In genomic region chr17:38598536-38598935, GRCh38 we compare ENCODE assay signal across 8 cellular contexts. TPM values are rescaled to one million over a fixed set of nuclear protein-coding genes. Genes with fewer than 3 reads are reported as not detected.
DNase-seq lines count a peak whose midpoint lies in the region; ATAC-seq and TF ChIP-seq lines count a peak whose summit lies in the region.

No MANE protein-coding gene starts in this region.

- H3K27ac ChIP-seq in lung (ENCODE audit: low read depth in 1 of 2, low read length in 1 of 2), result no peak overlapping the region

- H3K9me3 Mint-ChIP-seq in brain, result no peaks in the 10 kb centered on the region
- no peaks in the 10 kb centered on the region for H3K9me3 Mint-ChIP-seq in naive thymus-derived CD8-positive, alpha-beta T cell
- no peaks in the 10 kb centered on the region for H3K9me3 Mint-ChIP-seq in activated T-helper 17 cell treated with anti-CD3 and anti-CD28 coated beads, Interleukin-2, amount 50 U/mL, for 72 hours

- peak overlapping the region; percentile 70 to 98 (median 88) for H3K27ac Mint-ChIP-seq in brain
- H3K27ac Mint-ChIP-seq in naive thymus-derived CD8-positive, alpha-beta T cell, result no peak overlapping the region
- H3K27ac Mint-ChIP-seq in activated T-helper 17 cell treated with anti-CD3 and anti-CD28 coated beads, Interleukin-2, amount 50 U/mL, for 72 hours, result no peak overlapping the region

- POLR2A ChIA-PET in naive thymus-derived CD8-positive, alpha-beta T cell (lab: Charles Lee), result no interaction called here

- H3K27me3 Mint-ChIP-seq in brain, result peaks cover 10% of the 10 kb centered on the region
- peaks cover 28 to 98% (median 70%) of the 10 kb centered on the region in 5 donors for H3K27me3 Mint-ChIP-seq in naive thymus-derived CD8-positive, alpha-beta T cell
- H3K27me3 Mint-ChIP-seq in activated T-helper 17 cell treated with anti-CD3 and anti-CD28 coated beads, Interleukin-2, amount 50 U/mL, for 72 hours, result peaks cover 70% of the 10 kb centered on the region

- H3K27me3 ChIP-seq in lung (ENCODE audit: control insufficient read depth, insufficient read depth), result no peaks in the 10 kb centered on the region

- no peak overlapping the region for H3K4me3 ChIP-seq in HFF-Myc (replicated peaks; ENCODE audit: low read depth, low read length)
- no peak overlapping the region for H3K4me3 ChIP-seq in lung

- DNase-seq in COLO668 (lab: John Stamatoyannopoulos, UW; ENCODE audit: unreplicated experiment), result peak; percentile 81
- peak; percentile 25 for DNase-seq in HFF-Myc (ENCODE audit: extremely low read depth, low read depth)
- peak; percentile 93 for DNase-seq in NCI-H510A (lab: John Stamatoyannopoulos, UW)
- DNase-seq in lung (ENCODE audit: low spot score), result no peak
- no peak for DNase-seq in naive thymus-derived CD8-positive, alpha-beta T cell

- no peak for TF ChIP-seq CTCF in HFF-Myc (IDR thresholded peaks at IDR 0.05; ENCODE audit: low read depth, low read length, missing control alignments)
- TF ChIP-seq CTCF in brain (conservative IDR thresholded peaks at IDR 0.05), result no peak
- no peak for TF ChIP-seq CTCF in lung (IDR thresholded peaks at IDR 0.05; ENCODE audit: control extremely low read depth, extremely low read depth)

- ATAC-seq in lung (ENCODE audit: insufficient read depth, low FRiP score), result peak; percentile 72
- ATAC-seq in naive thymus-derived CD8-positive, alpha-beta T cell, result no peak
- ATAC-seq in GM18517 (IDR thresholded peaks at IDR 0.05; ENCODE audit: unreplicated experiment), result no peak
- ATAC-seq in activated T-helper 17 cell treated with anti-CD3 and anti-CD28 coated beads, Interleukin-2, amount 50 U/mL, for 72 hours (replicated peaks), result no peak

- peak overlapping the region; percentile 27 to 72 (median 47) for H3K4me3 Mint-ChIP-seq in brain
- no peak overlapping the region for H3K4me3 Mint-ChIP-seq in naive thymus-derived CD8-positive, alpha-beta T cell
- H3K4me3 Mint-ChIP-seq in activated T-helper 17 cell treated with anti-CD3 and anti-CD28 coated beads, Interleukin-2, amount 50 U/mL, for 72 hours, result no peak overlapping the region

- H3K4me1 ChIP-seq in lung (ENCODE audit: control insufficient read depth in 2 of 2, insufficient read depth in 2 of 2, low read length in 2 of 2), result no peaks in the 10 kb centered on the region

- peaks cover 99% of the 10 kb centered on the region for H3K4me1 Mint-ChIP-seq in brain
- H3K4me1 Mint-ChIP-seq in naive thymus-derived CD8-positive, alpha-beta T cell, result peaks cover 0 to 20% (median 8%) of the 10 kb centered on the region in 4 donors
- no peaks in the 10 kb centered on the region for H3K4me1 Mint-ChIP-seq in activated T-helper 17 cell treated with anti-CD3 and anti-CD28 coated beads, Interleukin-2, amount 50 U/mL, for 72 hours

- peaks cover 0 to 2% of the 10 kb centered on the region in 2 donors for H3K9me3 ChIP-seq in lung (ENCODE audit: control insufficient read depth in 2 of 2, insufficient read depth in 1 of 2, low read length in 1 of 2)

- no peaks in the 10 kb centered on the region for H3K36me3 ChIP-seq in lung (ENCODE audit: control insufficient read depth in 2 of 2, insufficient read depth in 2 of 2, low read length in 2 of 2)

- H3K36me3 Mint-ChIP-seq in brain, result no peaks in the 10 kb centered on the region
- H3K36me3 Mint-ChIP-seq in naive thymus-derived CD8-positive, alpha-beta T cell, result no peaks in the 10 kb centered on the region
- no peaks in the 10 kb centered on the region for H3K36me3 Mint-ChIP-seq in activated T-helper 17 cell treated with anti-CD3 and anti-CD28 coated beads, Interleukin-2, amount 50 U/mL, for 72 hours (ENCODE audit: low read depth)

- 15 to 19% methylated on average over 4 of the region's 4 CpGs for WGBS in lung, 2 donors

RNA-seq across cellular contexts. Expression of gene SRCIN1, which starts 7.2 kb away (rescaled TPM):
- polyA plus RNA-seq in brain (ENCODE audit: insufficient read depth, low read depth, low replicate concordance), result 42.9 TPM
- 10 to 100 TPM in 1 of 2 donors, 1 to 10 TPM in 1; 2.4 to 15.0 TPM for total RNA-seq in lung
- 1 to 10 TPM; 1.5 to 2.5 TPM for polyA plus RNA-seq in lung
- under 1 TPM; 0.16 to 0.60 TPM for total RNA-seq in naive thymus-derived CD8-positive, alpha-beta T cell
- polyA plus RNA-seq in naive thymus-derived CD8-positive, alpha-beta T cell, result not detected
- under 1 TPM in 1 of 2 donors, not detected in 1; 0.71 TPM for total RNA-seq in activated T-helper 17 cell treated with anti-CD3 and anti-CD28 coated beads, Interleukin-2, amount 50 U/mL, for 72 hours

Comparison
In these comparisons a context has a peak if more than half of its experiments do, and no peak if none do; other contexts are left out.
1. DNase-seq: peak in COLO668 (single experiment), HFF-Myc (single experiment) and NCI-H510A (single experiment); none in lung (single experiment) and naive thymus-derived CD8-positive, alpha-beta T cell (0 of 10).
2. H3K27ac Mint-ChIP-seq: peak in brain (5 of 5); none in naive thymus-derived CD8-positive, alpha-beta T cell (0 of 10) and activated T-helper 17 cell treated with anti-CD3 and anti-CD28 coated beads, Interleukin-2, amount 50 U/mL, for 72 hours (single experiment).
3. H3K4me3 Mint-ChIP-seq: peak in brain (5 of 5); none in naive thymus-derived CD8-positive, alpha-beta T cell (0 of 10) and activated T-helper 17 cell treated with anti-CD3 and anti-CD28 coated beads, Interleukin-2, amount 50 U/mL, for 72 hours (single experiment).